ENCODE assay signal across 22 cellular contexts in the genomic region with DNA sequence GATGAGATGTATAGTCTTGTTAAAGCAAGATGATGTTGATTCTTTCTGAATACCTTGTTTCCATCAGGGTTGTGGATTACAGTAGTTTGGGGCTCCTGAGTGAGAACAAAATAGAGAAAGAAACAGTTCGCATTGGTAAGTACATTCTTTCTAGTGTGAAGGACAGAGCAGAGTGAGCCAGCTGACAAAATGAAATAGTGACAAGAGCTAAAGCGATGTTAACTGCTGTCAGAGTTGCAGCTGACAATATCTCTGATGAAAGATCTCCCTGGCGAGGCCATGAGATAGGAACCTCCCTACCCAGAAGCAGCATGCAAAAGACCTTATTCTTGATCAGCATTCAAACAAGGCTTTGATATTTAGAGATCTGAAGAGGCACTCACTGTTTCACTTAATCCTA.
DNase-seq lines count a peak whose midpoint lies in the region; ATAC-seq and TF ChIP-seq lines count a peak whose summit lies in the region.
"Had no signal": no experiment of that assay in that cellular context is flagged by ENCODE, and none has a peak within 500 bp of the region (broad histone marks: within the 10 kb centered on the region; RNA-seq: fewer than 3 reads in every experiment).

No MANE protein-coding gene starts in this region.

- no peaks in the 10 kb centered on the region for H3K27me3 Mint-ChIP-seq in Calu3 (ENCODE audit: unreplicated experiment)
- H3K27me3 Mint-ChIP-seq in chondrocyte (ENCODE audit: low read depth) = no peaks in the 10 kb centered on the region
- H3K27me3 Mint-ChIP-seq: CD4-positive, CD25-positive, alpha-beta regulatory T cell had no signal

- H3K27ac Mint-ChIP-seq in Calu3 (ENCODE audit: unreplicated experiment) (peak overlapping the region; percentile 77), chondrocyte (ENCODE audit: unreplicated experiment) (peak overlapping the region; percentile 24)
- H3K27ac Mint-ChIP-seq: CD4-positive, CD25-positive, alpha-beta regulatory T cell had no signal

- H3K4me1 ChIP-seq in left ventricle myocardium inferior = peaks cover 70% of the 10 kb centered on the region
- peaks cover 19% of the 10 kb centered on the region for H3K4me1 ChIP-seq in psoas muscle
- no peaks in the 10 kb centered on the region for H3K4me1 ChIP-seq in upper lobe of right lung
- H3K4me1 ChIP-seq: A549, BE2C had no signal

- peak; percentile 58 to 87 (median 78) for ATAC-seq in psoas muscle
- no peak for ATAC-seq in upper lobe of right lung
- ATAC-seq: A549, SK-N-SH treated with all-trans-retinoic acid at 6 μM for 48 hours had no signal

- H3K4me3 Mint-ChIP-seq in Calu3 (ENCODE audit: low read depth, unreplicated experiment) (no peak overlapping the region), chondrocyte (ENCODE audit: unreplicated experiment) (no peak overlapping the region)
- H3K4me3 Mint-ChIP-seq: CD4-positive, CD25-positive, alpha-beta regulatory T cell had no signal

- H3K36me3 ChIP-seq in left ventricle myocardium inferior (peaks cover 17% of the 10 kb centered on the region), psoas muscle (ENCODE audit: insufficient read depth in 1 of 2, low read depth in 1 of 2) (peaks cover 0 to 41% of the 10 kb centered on the region in 2 donors), upper lobe of right lung (peaks cover 9% of the 10 kb centered on the region)
- H3K36me3 ChIP-seq: BE2C had no signal

- H3K9me3 ChIP-seq in left ventricle myocardium inferior (replicated peaks) (no peaks in the 10 kb centered on the region), psoas muscle (no peaks in the 10 kb centered on the region), upper lobe of right lung (no peaks in the 10 kb centered on the region)
- H3K9me3 ChIP-seq: A549, BE2C had no signal

- no TSS peak for BruUV-seq in Calu3 (replicated peaks; lab: Mats Ljungman, UMichigan)

- H3K4me3 ChIP-seq in left ventricle myocardium inferior (no peak overlapping the region), psoas muscle (no peak overlapping the region), upper lobe of right lung (no peak overlapping the region)
- H3K4me3 ChIP-seq: A549 had no signal

- TF ChIP-seq CTCF in Calu3 (IDR thresholded peaks at IDR 0.05; ENCODE audit: unreplicated experiment) (no peak), chondrocyte (IDR thresholded peaks at IDR 0.05) (no peak), left ventricle myocardium inferior (IDR thresholded peaks at IDR 0.05; ENCODE audit: borderline replicate concordance) (no peak), psoas muscle (IDR thresholded peaks at IDR 0.05) (no peak), upper lobe of right lung (IDR thresholded peaks at IDR 0.05) (no peak), GM10248 (IDR thresholded peaks at IDR 0.05; ENCODE audit: control extremely low read depth, extremely low read depth, low read depth, missing control alignments) (no peak)

- intact Hi-C loops in Calu3 (cut with micrococcal nuclease; ENCODE audit: unreplicated experiment) = no loop called here
- intact Hi-C loops in left ventricle myocardium inferior (cut with micrococcal nuclease) = no loop called here
- intact Hi-C loops in psoas muscle (cut with DNase I) = no loop called here
- intact Hi-C loops in upper lobe of right lung (cut with DNase I) = no loop called here

- H3K4me1 Mint-ChIP-seq in Calu3 (ENCODE audit: low read depth, unreplicated experiment) (peaks cover 12% of the 10 kb centered on the region), chondrocyte (ENCODE audit: low read depth) (peaks cover 12% of the 10 kb centered on the region)

- POLR2A ChIA-PET in GM10248 (lab: Yijun Ruan, JAX) = no interaction called here

- H3K9me3 Mint-ChIP-seq in Calu3 (ENCODE audit: low read depth, unreplicated experiment) (no peaks in the 10 kb centered on the region), chondrocyte (ENCODE audit: low read depth) (no peaks in the 10 kb centered on the region)
- H3K9me3 Mint-ChIP-seq: CD4-positive, CD25-positive, alpha-beta regulatory T cell had no signal

- CTCF ChIA-PET in Calu3 (lab: Charles Lee) (no interaction called here), GM10248 (lab: Yijun Ruan, JAX) (no interaction called here)

- 45 to 75% (median 69%) methylated on average over 3 of the region's 3 CpGs for WGBS in psoas muscle, 3 donors

- H3K27ac ChIP-seq in left ventricle myocardium inferior (replicated peaks) (peak overlapping the region; percentile 64), psoas muscle (peak overlapping the region; percentile 59), upper lobe of right lung (no peak overlapping the region)
- H3K27ac ChIP-seq: A549 had no signal

- H3K36me3 Mint-ChIP-seq in Calu3 (ENCODE audit: insufficient read depth, unreplicated experiment) = no peaks in the 10 kb centered on the region
- H3K36me3 Mint-ChIP-seq in chondrocyte (ENCODE audit: low read depth) = peaks cover 18% of the 10 kb centered on the region

- DNase-seq in Calu3 (no peak), chondrocyte (ENCODE audit: low spot score) (no peak), left ventricle myocardium inferior (no peak), psoas muscle (no peak), NCI-H2081 (lab: John Stamatoyannopoulos, UW) (no peak), upper lobe of right lung (no peak), GM10248 (ENCODE audit: extremely low spot score) (no peak)
- DNase-seq in activated CD4-positive, alpha-beta T cell treated with anti-CD3 and anti-CD28 coated beads, Interleukin-2, amount 50 U/mL, for 1 hour = no peak
- DNase-seq: BE2C; CD4-positive, CD25-positive, alpha-beta regulatory T cell; DMS 273 treated with DMSO at 0.1 percent for 48 hours; DND-41; GOT3; KBM-7; NCI-H1092; NCI-H1436; NCI-H1930; NCI-H524 treated with DMSO at 0.1 percent for 48 hours; RPMI8226; SIG-M5 had no signal

- H3K27me3 ChIP-seq in left ventricle myocardium inferior (ENCODE audit: low read depth) (no peaks in the 10 kb centered on the region), psoas muscle (ENCODE audit: insufficient read depth in 3 of 3, low read length in 2 of 3) (no peaks in the 10 kb centered on the region), upper lobe of right lung (no peaks in the 10 kb centered on the region)
- H3K27me3 ChIP-seq: BE2C had no signal
